8 cellular contexts compared by ENCODE assay signal in genomic region chr2:217223222-217223930, GRCh38.
A peak's percentile ranks its signal among the peaks of the same experiment; 100 is the strongest.
DNase-seq lines count a peak whose midpoint lies in the region; ATAC-seq, FAIRE-seq and TF ChIP-seq lines count a peak whose summit lies in the region.

No MANE protein-coding gene starts in this region.

- H4K20me1 ChIP-seq in neural progenitor cell (ENCODE audit: low read depth) = no peaks in the 10 kb centered on the region

- intact Hi-C loops in pancreas (cut with DNase I) = no loop called here

- no peak overlapping the region for H2AFZ ChIP-seq in neural progenitor cell (replicated peaks)

- FAIRE-seq in pancreas (lab: Jason Lieb, UNC) = no peak

- H3K36me3 Mint-ChIP-seq in neural progenitor cell = no peaks in the 10 kb centered on the region

- H3K9me3 Mint-ChIP-seq in neural progenitor cell = no peaks in the 10 kb centered on the region

- ATAC-seq in HG02763 (IDR thresholded peaks at IDR 0.05; ENCODE audit: unreplicated experiment) (peak; percentile 68), pancreas (peak in 3 of 4 donors; percentile 37 to 79 (median 72))

- no peak overlapping the region for H3K27ac Mint-ChIP-seq in neural progenitor cell

- H3K79me2 ChIP-seq in neural progenitor cell (ENCODE audit: low read depth) = no peaks in the 10 kb centered on the region

- H3K4me2 ChIP-seq in neural progenitor cell = no peak overlapping the region

- H3K4me3 ChIP-seq in brain microvascular endothelial cell (ENCODE audit: low read depth, low read length) = no peak overlapping the region
- no peak overlapping the region for H3K4me3 ChIP-seq in pancreas
- no peak overlapping the region for H3K4me3 ChIP-seq in neural progenitor cell

- 62% methylated on average over 8 of the region's 8 CpGs for WGBS in pancreas, 2 donors

- H3K4me1 ChIP-seq in pancreas (no peaks in the 10 kb centered on the region), neural progenitor cell (no peaks in the 10 kb centered on the region)

- no peaks in the 10 kb centered on the region for H3K36me3 ChIP-seq in brain microvascular endothelial cell (replicated peaks)
- no peaks in the 10 kb centered on the region for H3K36me3 ChIP-seq in pancreas
- no peaks in the 10 kb centered on the region for H3K36me3 ChIP-seq in neural progenitor cell

- H3K27me3 ChIP-seq in brain microvascular endothelial cell (replicated peaks) (no peaks in the 10 kb centered on the region), pancreas (no peaks in the 10 kb centered on the region), neural progenitor cell (no peaks in the 10 kb centered on the region)

- in situ Hi-C loops in brain microvascular endothelial cell (cut with HindIII; ENCODE audit: low pct_ligation_motif_present, low sequenced_read_pairs) = no loop called here

- no peaks in the 10 kb centered on the region for H3F3A ChIP-seq in neural progenitor cell (ENCODE audit: low read depth)

- DNase-seq in activated T-cell treated with anti-CD3 and anti-CD28 coated beads for 24 hours (ENCODE audit: low read depth) = peak; percentile 28
- no peak for DNase-seq in activated T-cell treated with anti-CD3 and anti-CD28 coated beads for 4 hours
- peak; percentile 97 for DNase-seq in NOMO-1 treated with DMSO at 0.1 percent for 48 hours (lab: John Stamatoyannopoulos, UW; ENCODE audit: unreplicated experiment)
- peak; percentile 78 for DNase-seq in brain microvascular endothelial cell
- DNase-seq in pancreas = no peak
- no peak for DNase-seq in neural progenitor cell (ENCODE audit: low spot score)
- DNase-seq in HT-29 (ENCODE audit: low spot score) = no peak

- H3K9ac ChIP-seq in neural progenitor cell = no peak overlapping the region

- H3K27me3 Mint-ChIP-seq in neural progenitor cell (ENCODE audit: insufficient read depth, low read depth) = no peaks in the 10 kb centered on the region

- H3K9me3 ChIP-seq in pancreas = no peaks in the 10 kb centered on the region
- H3K9me3 ChIP-seq in neural progenitor cell (ENCODE audit: low read depth) = no peaks in the 10 kb centered on the region

- H3K27ac ChIP-seq in brain microvascular endothelial cell (peak overlapping the region; percentile 90), pancreas (peak overlapping the region in 1 of 4 donors; percentile 1), neural progenitor cell (no peak overlapping the region)

- H3K4me1 Mint-ChIP-seq in neural progenitor cell = peaks cover 4% of the 10 kb centered on the region

- TF ChIP-seq CTCF in brain microvascular endothelial cell (IDR thresholded peaks at IDR 0.05; ENCODE audit: low read depth, low read length, missing control alignments) = no peak
- TF ChIP-seq CTCF in pancreas (IDR thresholded peaks at IDR 0.05) = no peak
- no peak for TF ChIP-seq CTCF in neural progenitor cell (IDR thresholded peaks at IDR 0.05)

- H3K4me3 Mint-ChIP-seq in neural progenitor cell = no peak overlapping the region

Comparison
In these comparisons a context has a peak if more than half of its experiments do, and no peak if none do; other contexts are left out.
1. DNase-seq: peak in activated T-cell treated with anti-CD3 and anti-CD28 coated beads for 24 hours (single experiment), NOMO-1 treated with DMSO at 0.1 percent for 48 hours (single experiment) and brain microvascular endothelial cell (single experiment); none in activated T-cell treated with anti-CD3 and anti-CD28 coated beads for 4 hours (single experiment), pancreas (0 of 6), neural progenitor cell (single experiment) and HT-29 (single experiment).